ENCODE assay signal across 9 cellular contexts in the genomic region with DNA sequence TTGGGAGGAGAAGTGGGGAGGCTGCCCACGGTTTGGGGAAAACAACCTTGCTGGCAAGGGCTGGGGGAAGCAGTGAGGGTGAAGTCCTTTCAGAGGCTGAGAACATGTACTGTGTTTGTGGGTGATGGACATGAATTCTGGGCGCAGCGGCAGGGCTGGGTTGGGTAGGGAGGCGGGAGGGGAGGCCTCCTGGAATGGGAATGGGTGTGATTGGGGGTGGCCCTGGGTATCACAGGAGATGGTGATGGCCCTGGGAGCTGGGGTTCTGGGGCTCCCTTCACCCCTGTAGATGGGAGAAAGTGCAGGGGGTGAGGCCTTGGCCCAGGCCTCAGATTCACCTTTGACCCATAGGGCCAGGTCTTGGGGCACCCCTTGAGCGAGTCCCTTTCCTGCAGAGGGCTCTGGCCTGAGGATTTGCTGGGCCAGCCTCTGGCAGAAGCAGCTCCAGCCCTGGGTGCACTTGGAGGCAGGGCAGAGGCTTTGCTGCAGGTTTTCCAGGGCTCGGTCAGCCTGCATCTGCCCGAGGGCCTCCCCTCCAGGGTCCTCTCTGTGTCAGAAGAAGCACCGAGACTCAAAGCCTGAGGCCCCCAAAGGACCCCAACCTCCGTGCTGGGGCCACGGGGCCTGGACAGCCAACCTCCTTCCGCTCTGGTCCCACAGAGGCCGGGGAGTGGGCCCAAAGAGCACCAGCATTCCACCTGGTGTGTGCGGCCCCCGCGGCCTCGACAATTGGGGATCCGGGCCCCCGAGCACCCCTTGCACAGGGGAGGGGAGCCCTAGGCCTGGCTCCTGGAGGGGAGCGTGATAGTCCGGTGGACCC. TPM values are rescaled to one million over a fixed set of nuclear protein-coding genes. Genes with fewer than 3 reads are reported as not detected.
DNase-seq lines count a peak whose midpoint lies in the region; ATAC-seq and TF ChIP-seq lines count a peak whose summit lies in the region.
"Had no signal": no experiment of that assay in that cellular context is flagged by ENCODE, and none has a peak within 500 bp of the region (broad histone marks: within the 10 kb centered on the region; RNA-seq: fewer than 3 reads in every experiment).

No MANE protein-coding gene starts in this region.

- peak overlapping the region; percentile 84 for H3K4me2 ChIP-seq in Karpas-422 (ENCODE audit: low read depth, low read length, poor library complexity, severe bottlenecking)

- H3K4me1 ChIP-seq in A673 (ENCODE audit: insufficient read depth, low read length, poor library complexity, severe bottlenecking), result peaks cover 22% of the 10 kb centered on the region
- H3K4me1 ChIP-seq in Karpas-422 (ENCODE audit: low read length), result peaks cover 59% of the 10 kb centered on the region
- H3K4me1 ChIP-seq in duodenal mucosa (ENCODE audit: control insufficient read depth in 1 of 2, insufficient read depth in 2 of 2, low read length in 2 of 2), result peaks cover 31 to 49% of the 10 kb centered on the region in 2 donors

- CTCF ChIA-PET in A673 (lab: Charles Lee), result interaction anchor here (1.0 to 1.6 kb wide), 2 partner anchors 11 to 242 kb away, joined by 4 to 6 read pairs; no protein-coding TSS in a partner anchor

- no peak overlapping the region for H2AFZ ChIP-seq in Karpas-422 (ENCODE audit: low read length)

- H3K9me3 ChIP-seq in A673 (ENCODE audit: low read depth, low read length, poor library complexity, severe bottlenecking) (no peaks in the 10 kb centered on the region), Karpas-422 (ENCODE audit: low read length) (no peaks in the 10 kb centered on the region), duodenal mucosa (ENCODE audit: control insufficient read depth in 1 of 2, low read length in 2 of 2) (no peaks in the 10 kb centered on the region)

- no peaks in the 10 kb centered on the region for H3K79me2 ChIP-seq in Karpas-422 (ENCODE audit: low read length)

- DNase-seq in A673 (ENCODE audit: low spot score), result no peak
- peak; percentile 42 for DNase-seq in Karpas-422
- no peak for DNase-seq in nephron progenitor cell
- DNase-seq in NCI-H2196 treated with DMSO at 0.1 percent for 48 hours (lab: John Stamatoyannopoulos, UW; ENCODE audit: unreplicated experiment), result no peak
- DNase-seq in SHP77 treated with DMSO at 0.1 percent for 48 hours (lab: John Stamatoyannopoulos, UW), result no peak
- no peak for DNase-seq in NCI-H2227 treated with DMSO at 0.1 percent for 48 hours (lab: John Stamatoyannopoulos, UW)
- DNase-seq: COR-L47 had no signal

- intact Hi-C loops in A673 (cut with micrococcal nuclease; ENCODE audit: unreplicated experiment), result no loop called here

- ATAC-seq in GM21737 (IDR thresholded peaks at IDR 0.05; ENCODE audit: unreplicated experiment), result no peak

- H3K36me3 Mint-ChIP-seq in nephron progenitor cell (ENCODE audit: low read depth), result peaks cover 9% of the 10 kb centered on the region

- POLR2A ChIA-PET in A673 (lab: Charles Lee; ENCODE audit: low non-redundant PET), result interaction anchor here (0.7 kb wide), 1 partner anchor 529 kb away, joined by 3 read pairs; no protein-coding TSS in a partner anchor

- peaks cover 34% of the 10 kb centered on the region for H3K4me1 Mint-ChIP-seq in nephron progenitor cell

- H3K27ac Mint-ChIP-seq in nephron progenitor cell, result peak overlapping the region; percentile 75

- H3K27ac ChIP-seq in A673 (ENCODE audit: low read depth, low read length, poor library complexity, severe bottlenecking) (peak overlapping the region; percentile 77), Karpas-422 (ENCODE audit: low read length) (peak overlapping the region; percentile 94), duodenal mucosa (ENCODE audit: low read depth, low read length) (peak overlapping the region; percentile 20)

- H3K36me3 ChIP-seq in A673 (ENCODE audit: insufficient read depth, low read length, poor library complexity, severe bottlenecking), result peaks cover 8% of the 10 kb centered on the region
- H3K36me3 ChIP-seq in Karpas-422 (ENCODE audit: insufficient read depth, low read length), result peaks cover 2% of the 10 kb centered on the region; the same call in 1 of the 2 replicates
- peaks cover 0 to 26% of the 10 kb centered on the region in 2 donors for H3K36me3 ChIP-seq in duodenal mucosa (ENCODE audit: control insufficient read depth in 1 of 2, insufficient read depth in 2 of 2, low read length in 2 of 2)

- no peaks in the 10 kb centered on the region for H3K9me3 Mint-ChIP-seq in nephron progenitor cell

- H3K27me3 ChIP-seq in A673 (replicated peaks; ENCODE audit: insufficient read depth, low read depth, low read length, poor library complexity) (no peaks in the 10 kb centered on the region), Karpas-422 (ENCODE audit: low read length) (no peaks in the 10 kb centered on the region), duodenal mucosa (ENCODE audit: control insufficient read depth in 1 of 2, insufficient read depth in 2 of 2, low read length in 2 of 2) (no peaks in the 10 kb centered on the region)

- BruUV-seq in A673 (replicated peaks; lab: Mats Ljungman, UMichigan), result no TSS peak

- H3K4me3 Mint-ChIP-seq in nephron progenitor cell, result no peak overlapping the region

- peak overlapping the region; percentile 90 for H3K9ac ChIP-seq in Karpas-422 (ENCODE audit: low read length)
- peak overlapping the region; percentile 87 to 93 for H3K9ac ChIP-seq in duodenal mucosa (ENCODE audit: low read depth in 1 of 2, low read length in 2 of 2)

- H3K4me3 ChIP-seq in A673 (ENCODE audit: low read depth, low read length, poor library complexity, severe bottlenecking), result no peak overlapping the region
- peak overlapping the region; percentile 77; the same call in 1 of the 2 replicates for H3K4me3 ChIP-seq in Karpas-422 (ENCODE audit: low read length)
- peak overlapping the region; percentile 40 to 81 for H3K4me3 ChIP-seq in duodenal mucosa (ENCODE audit: low read depth in 1 of 2, low read length in 2 of 2)

- peaks cover 3% of the 10 kb centered on the region; the same call in 1 of the 2 replicates for H4K20me1 ChIP-seq in Karpas-422 (ENCODE audit: insufficient read depth, low read depth, low read length)

- H3K9me2 ChIP-seq in Karpas-422 (replicated peaks; ENCODE audit: insufficient read depth, low read length), result no peaks in the 10 kb centered on the region

- no peaks in the 10 kb centered on the region for H3K27me3 Mint-ChIP-seq in nephron progenitor cell (ENCODE audit: low read depth, poor library complexity)

- TF ChIP-seq CTCF in A673 (conservative IDR thresholded peaks at IDR 0.05; ENCODE audit: low read depth, low read length), result no peak
- TF ChIP-seq CTCF in nephron progenitor cell (IDR thresholded peaks at IDR 0.05), result no peak

RNA-seq across cellular contexts. Expression of gene TOR4A, which starts 1.4 kb away (rescaled TPM):
- total RNA-seq in A673 (2021), result 0.82 and 1.4 TPM in 2 replicates
- total RNA-seq in Karpas-422 (2014; rRNA removed; shearing (Covaris generic); ENCODE audit: low replicate concordance), result 8.8 and 19.2 TPM in 2 replicates

RNA-seq across cellular contexts. Expression of gene NELFB, which starts 21.0 kb away (rescaled TPM):
- total RNA-seq in A673 (2021), result 72.6 and 78.1 TPM in 2 replicates
- total RNA-seq in Karpas-422 (2014; rRNA removed; shearing (Covaris generic); ENCODE audit: low replicate concordance), result 17.8 and 42.7 TPM in 2 replicates

RNA-seq across cellular contexts. Expression of gene STPG3, which starts 25.1 kb away (rescaled TPM):
- 0.35 TPM in 1 of 2 replicates, not detected in the other for total RNA-seq in A673 (2021)
- total RNA-seq in Karpas-422 (2014; rRNA removed; shearing (Covaris generic); ENCODE audit: low replicate concordance), result 0.61 and 0.86 TPM in 2 replicates

RNA-seq across cellular contexts. Expression of gene NRARP, which starts 25.9 kb away (rescaled TPM):
- 7.4 and 8.9 TPM in 2 replicates for total RNA-seq in A673 (2021)
- total RNA-seq in Karpas-422 (2014; rRNA removed; shearing (Covaris generic); ENCODE audit: low replicate concordance), result 1.4 and 1.8 TPM in 2 replicates

RNA-seq across cellular contexts. Expression of gene TUBB4B, which starts 35.1 kb away (rescaled TPM):
- total RNA-seq in A673 (2021), result 645 and 714 TPM in 2 replicates
- total RNA-seq in Karpas-422 (2014; rRNA removed; shearing (Covaris generic); ENCODE audit: low replicate concordance), result 97.1 and 152 TPM in 2 replicates

Comparison
In these comparisons a context has a peak if more than half of its experiments do, and no peak if none do; other contexts are left out.
1. H3K27ac ChIP-seq: peak in every context shown above with its lines; median percentile 94 in Karpas-422; 77 in A673; 20 in duodenal mucosa.